Comparison of ENCODE assay signal across 31 cellular contexts in genomic region chr3:162168715-162169114, GRCh38.
"Had no signal": no experiment of that assay in that cellular context is flagged by ENCODE, and none has a peak within 500 bp of the region (broad histone marks: within the 10 kb centered on the region; RNA-seq: fewer than 3 reads in every experiment).

No MANE protein-coding gene starts in this region.

- H3K36me3 ChIP-seq: ascending aorta, esophagus muscularis mucosa, WERI-Rb-1 had no signal

- H3K4me3 Mint-ChIP-seq: activated B cell treated with CpG ODN at 0.5 μM for 24 hours; activated CD8-positive, alpha-beta T cell treated with anti-CD3 and anti-CD28 coated beads for 36 hours; activated naive CD8-positive, alpha-beta T cell; activated naive CD8-positive, alpha-beta T cell treated with anti-CD3 and anti-CD28 coated beads, Interleukin-2, amount 50 U/mL, for 24 hours; activated T-cell treated with anti-CD3 and anti-CD28 coated beads, Interleukin-2, amount 50 U/mL, for 4 hours; activated T-helper 17 cell treated with anti-CD3 and anti-CD28 coated beads, Interleukin-2, amount 50 U/mL, for 72 hours; brain; effector memory CD8-positive, alpha-beta T cell; T-helper 17 cell; T-helper 2 cell treated with Interferon-gamma antibody and Interleukin-4, amounts not matched to agents 5 μg/mL and 100 μg/mL, for 36 hours had no signal

- H3K27ac Mint-ChIP-seq: activated B cell treated with CpG ODN at 0.5 μM for 24 hours; activated CD8-positive, alpha-beta T cell treated with anti-CD3 and anti-CD28 coated beads for 36 hours; activated naive CD8-positive, alpha-beta T cell; activated naive CD8-positive, alpha-beta T cell treated with anti-CD3 and anti-CD28 coated beads, Interleukin-2, amount 50 U/mL, for 24 hours; activated T-helper 17 cell treated with anti-CD3 and anti-CD28 coated beads, Interleukin-2, amount 50 U/mL, for 72 hours; brain; effector memory CD8-positive, alpha-beta T cell; T-helper 17 cell; T-helper 2 cell treated with Interferon-gamma antibody and Interleukin-4, amounts not matched to agents 5 μg/mL and 100 μg/mL, for 36 hours had no signal

- H3K27me3 Mint-ChIP-seq: activated B cell treated with CpG ODN at 0.5 μM for 24 hours; activated CD8-positive, alpha-beta T cell treated with anti-CD3 and anti-CD28 coated beads for 36 hours; activated naive CD8-positive, alpha-beta T cell; activated naive CD8-positive, alpha-beta T cell treated with anti-CD3 and anti-CD28 coated beads, Interleukin-2, amount 50 U/mL, for 24 hours; activated T-helper 17 cell treated with anti-CD3 and anti-CD28 coated beads, Interleukin-2, amount 50 U/mL, for 72 hours; brain; effector memory CD8-positive, alpha-beta T cell; T-helper 17 cell had no signal

- H3K4me3 ChIP-seq: ascending aorta, esophagus muscularis mucosa had no signal

- H3K36me3 Mint-ChIP-seq: activated naive CD8-positive, alpha-beta T cell; brain had no signal

- H3K9me3 ChIP-seq: ascending aorta had no signal

- H3K4me1 Mint-ChIP-seq: activated B cell treated with CpG ODN at 0.5 μM for 24 hours; activated naive CD8-positive, alpha-beta T cell treated with anti-CD3 and anti-CD28 coated beads, Interleukin-2, amount 50 U/mL, for 24 hours; activated T-helper 17 cell treated with anti-CD3 and anti-CD28 coated beads, Interleukin-2, amount 50 U/mL, for 72 hours; T-helper 17 cell had no signal

- ATAC-seq: activated CD4-positive, CD25-positive, alpha-beta regulatory T cell treated with anti-CD3 and anti-CD28 coated beads, Interleukin-2, amount 50 U/mL, for 24 hours; activated CD8-positive, alpha-beta T cell treated with anti-CD3 and anti-CD28 coated beads for 36 hours; activated naive CD8-positive, alpha-beta T cell treated with anti-CD3 and anti-CD28 coated beads, Interleukin-2, amount 50 U/mL, for 24 hours; activated T-cell treated with anti-CD3 and anti-CD28 coated beads, Interleukin-2, amount 50 U/mL, for 4 hours; activated T-helper 17 cell treated with anti-CD3 and anti-CD28 coated beads, Interleukin-2, amount 50 U/mL, for 72 hours; effector memory CD8-positive, alpha-beta T cell; T-helper 17 cell had no signal

- H3K4me1 ChIP-seq: ascending aorta, esophagus muscularis mucosa had no signal

- H3K27me3 ChIP-seq: ascending aorta, esophagus muscularis mucosa had no signal

- H3K27ac ChIP-seq: ascending aorta, esophagus muscularis mucosa, WERI-Rb-1 had no signal

- DNase-seq: activated B cell treated with CpG ODN at 0.5 μM for 24 hours; activated CD4-positive, alpha-beta T cell treated with anti-CD3 and anti-CD28 coated beads for 48 hours; activated CD4-positive, alpha-beta T cell treated with anti-CD3 and anti-CD28 coated beads, Interleukin-2, amount 50 U/mL, for 1 hour; activated CD4-positive, alpha-beta T cell treated with anti-CD3 and anti-CD28 coated beads, Interleukin-2, amount 50 U/mL, for 48 hours; activated CD8-positive, alpha-beta memory T cell treated with anti-CD3 and anti-CD28 coated beads for 24 hours; activated CD8-positive, alpha-beta T cell treated with anti-CD3 and anti-CD28 coated beads for 36 hours; activated effector memory CD4-positive, alpha-beta T cell treated with Interleukin-2 at 50 U/mL for 16 hours; activated gamma-delta T cell treated with Interleukin-2 at 50 U/mL for 16 hours; activated naive CD4-positive, alpha-beta T cell treated with anti-CD3 and anti-CD28 coated beads, Interleukin-2, amount 50 U/mL, for 16 hours; activated naive CD4-positive, alpha-beta T cell treated with Interleukin-2 at 50 U/mL for 16 hours; activated naive CD8-positive, alpha-beta T cell treated with anti-CD3 and anti-CD28 coated beads, Interleukin-2, amount 50 U/mL, for 24 hours; activated T-cell treated with anti-CD3 and anti-CD28 coated beads, Interleukin-2, amount 50 U/mL, for 4 hours; caudate nucleus; cortex of kidney; dermis blood vessel endothelial cell; effector CD4-positive, alpha-beta T cell; effector memory CD8-positive, alpha-beta T cell; erythroblast; foreskin fibroblast; hippocampal formation; T-helper 1 cell; T-helper 17 cell; T1000; WERI-Rb-1 had no signal
